In genomic region chr10:79070091-79070610, GRCh38 we compare ENCODE assay signal across 8 cellular contexts. TPM values are rescaled to one million over a fixed set of nuclear protein-coding genes. Genes with fewer than 3 reads are reported as not detected.
DNase-seq lines count a peak whose midpoint lies in the region; ATAC-seq lines count a peak whose summit lies in the region.

No MANE protein-coding gene starts in this region.

- H3K27me3 Mint-ChIP-seq in activated naive CD4-positive, alpha-beta T cell treated with anti-CD3 and anti-CD28 coated beads, Interleukin-2, amount 10 ng/mL, durations not matched to agents 7 days and 5 days = peaks cover 62% of the 10 kb centered on the region

- peak overlapping the region; percentile 95 for H3K4me3 Mint-ChIP-seq in activated naive CD4-positive, alpha-beta T cell treated with anti-CD3 and anti-CD28 coated beads, Interleukin-2, amount 10 ng/mL, durations not matched to agents 7 days and 5 days

- H3K4me1 Mint-ChIP-seq in activated naive CD4-positive, alpha-beta T cell treated with anti-CD3 and anti-CD28 coated beads, Interleukin-2, amount 10 ng/mL, durations not matched to agents 7 days and 5 days = peaks cover 41% of the 10 kb centered on the region

- no peaks in the 10 kb centered on the region for H3K9me3 ChIP-seq in right cardiac atrium (ENCODE audit: control insufficient read depth, low read length)

- intact Hi-C loops in right cardiac atrium (cut with DNase I) = loop anchor here (5.0 to 10.0 kb wide), 7 partner anchors 55 to 127 kb away; no protein-coding TSS in a partner anchor

- H3K27me3 ChIP-seq in right cardiac atrium (ENCODE audit: control insufficient read depth, insufficient read depth) (no peaks in the 10 kb centered on the region), rectal smooth muscle tissue (ENCODE audit: control insufficient read depth, insufficient read depth, low read length) (no peaks in the 10 kb centered on the region)

- H3K36me3 Mint-ChIP-seq in activated naive CD4-positive, alpha-beta T cell treated with anti-CD3 and anti-CD28 coated beads, Interleukin-2, amount 10 ng/mL, durations not matched to agents 7 days and 5 days = peaks cover 7% of the 10 kb centered on the region

- DNase-seq in activated naive CD4-positive, alpha-beta T cell treated with anti-CD3 and anti-CD28 coated beads, Interleukin-2, amount 10 ng/mL, durations not matched to agents 7 days and 5 days = no peak
- no peak for DNase-seq in activated naive CD4-positive, alpha-beta T cell treated with anti-CD3 and anti-CD28 coated beads, Interleukin-2, amount 50 U/mL, for 16 hours
- DNase-seq in right cardiac atrium = peak; percentile 66 to 88 (median 86)
- DNase-seq in activated CD8-positive, alpha-beta memory T cell treated with anti-CD3 and anti-CD28 coated beads, Interleukin-2, amount 50 U/mL, for 48 hours = no peak
- no peak for DNase-seq in NCI-H1048 (lab: John Stamatoyannopoulos, UW)

- no peaks in the 10 kb centered on the region for H3K9me3 Mint-ChIP-seq in activated naive CD4-positive, alpha-beta T cell treated with anti-CD3 and anti-CD28 coated beads, Interleukin-2, amount 10 ng/mL, durations not matched to agents 7 days and 5 days

- H3K36me3 ChIP-seq in rectal smooth muscle tissue (ENCODE audit: control insufficient read depth, insufficient read depth, low read length) = no peaks in the 10 kb centered on the region

- WGBS in adipose tissue, 3 donors = 0 to 1% (median 0%) methylated on average over 36 to 52 of the region's 54 CpGs
- WGBS in right cardiac atrium = under 1% methylated on average over 54 of the region's 54 CpGs

- peak overlapping the region; percentile 90 for H3K27ac Mint-ChIP-seq in activated naive CD4-positive, alpha-beta T cell treated with anti-CD3 and anti-CD28 coated beads, Interleukin-2, amount 10 ng/mL, durations not matched to agents 7 days and 5 days

- CTCF ChIA-PET in activated naive CD4-positive, alpha-beta T cell treated with anti-CD3 and anti-CD28 coated beads, Interleukin-2, amount 10 ng/mL, durations not matched to agents 7 days and 5 days (lab: Charles Lee) = no interaction called here

- H3K9ac ChIP-seq in rectal smooth muscle tissue (ENCODE audit: low read length) = peak overlapping the region; percentile 83

- H3K27ac ChIP-seq in adipose tissue (ENCODE audit: low read depth, low read length) = peak overlapping the region; percentile 74
- peak overlapping the region; percentile 95 for H3K27ac ChIP-seq in right cardiac atrium (ENCODE audit: low read length)
- peak overlapping the region; percentile 99 for H3K27ac ChIP-seq in rectal smooth muscle tissue (ENCODE audit: low read depth, low read length)

- peak; percentile 7 to 48 for ATAC-seq in right cardiac atrium
- no peak for ATAC-seq in HG03175 (IDR thresholded peaks at IDR 0.05; ENCODE audit: unreplicated experiment)

- H3K4me1 ChIP-seq in right cardiac atrium (ENCODE audit: control insufficient read depth, insufficient read depth, low read length) = peaks cover 27% of the 10 kb centered on the region
- peaks cover 32% of the 10 kb centered on the region for H3K4me1 ChIP-seq in rectal smooth muscle tissue (ENCODE audit: control insufficient read depth, insufficient read depth, low read length)

- peak overlapping the region; percentile 77 for H3K4me3 ChIP-seq in right cardiac atrium (ENCODE audit: low read length)
- peak overlapping the region; percentile 97 for H3K4me3 ChIP-seq in rectal smooth muscle tissue (ENCODE audit: low read length)

RNA-seq across cellular contexts. Expression of gene ZMIZ1, which starts 1.4 kb away (rescaled TPM):
- polyA plus RNA-seq in adipose tissue (10 to 100 TPM; 17.4 to 37.1 (median 26.1) TPM), right cardiac atrium (38.0 TPM)
- total RNA-seq in right cardiac atrium = 10 to 100 TPM; 67.4 to 83.1 (median 72.9) TPM

Comparison
In these comparisons a context has a peak if more than half of its experiments do, and no peak if none do; other contexts are left out.
1. DNase-seq: peak in right cardiac atrium (3 of 3); none in activated naive CD4-positive, alpha-beta T cell treated with anti-CD3 and anti-CD28 coated beads, Interleukin-2, amount 10 ng/mL, durations not matched to agents 7 days and 5 days (single experiment), activated naive CD4-positive, alpha-beta T cell treated with anti-CD3 and anti-CD28 coated beads, Interleukin-2, amount 50 U/mL, for 16 hours (single experiment), activated CD8-positive, alpha-beta memory T cell treated with anti-CD3 and anti-CD28 coated beads, Interleukin-2, amount 50 U/mL, for 48 hours (single experiment) and NCI-H1048 (single experiment).
2. Peak in every context shown above with its lines, with median percentiles within 50 percentile points of each other: H3K27ac ChIP-seq.